In the genomic region with DNA sequence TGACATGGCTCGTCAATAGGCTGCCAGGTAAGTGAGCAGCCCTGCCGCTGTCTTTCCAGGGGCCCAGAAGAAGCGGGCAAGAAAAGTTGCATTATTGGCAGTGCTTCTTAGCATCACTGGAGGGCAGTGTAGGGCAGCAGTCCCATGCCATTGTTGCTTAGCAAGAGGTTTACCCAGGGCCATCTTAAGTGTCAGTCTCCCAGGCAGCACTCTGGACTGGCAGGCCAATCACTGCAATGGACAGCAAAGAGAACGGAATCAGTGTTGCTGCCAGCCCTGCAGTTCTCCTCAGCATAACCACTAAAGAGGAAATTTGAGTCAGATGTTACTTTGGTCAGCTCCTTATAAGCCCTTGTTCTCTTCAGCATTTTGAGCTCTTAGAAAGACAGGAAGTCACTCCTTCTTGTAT, we compare ENCODE assay signal across 9 cellular contexts. TPM values are rescaled to one million over a fixed set of nuclear protein-coding genes. Genes with fewer than 3 reads are reported as not detected.
DNase-seq lines count a peak whose midpoint lies in the region; ATAC-seq and TF ChIP-seq lines count a peak whose summit lies in the region.
"Had no signal": no experiment of that assay in that cellular context is flagged by ENCODE, and none has a peak within 500 bp of the region (broad histone marks: within the 10 kb centered on the region; RNA-seq: fewer than 3 reads in every experiment).

No MANE protein-coding gene starts in this region.

- H2AFZ ChIP-seq in MM.1S (ENCODE audit: low read length), result no peak overlapping the region

- peaks cover 3% of the 10 kb centered on the region for H4K20me1 ChIP-seq in MM.1S (ENCODE audit: insufficient read depth, low read length)

- H3K9ac ChIP-seq in MM.1S (ENCODE audit: low read length), result no peak overlapping the region

- DNase-seq in ELF-1 (ENCODE audit: low read depth, low spot score) (peak; percentile 42), MM.1S (peak; percentile 53), amniotic epithelial cell (ENCODE audit: low read depth) (peak; percentile 57), kidney epithelial cell (ENCODE audit: low read depth) (no peak), upper lobe of left lung (no peak), activated gamma-delta T cell (lab: John Stamatoyannopoulos, UW) (no peak)

- TF ChIP-seq CTCF in MM.1S (IDR thresholded peaks at IDR 0.05; ENCODE audit: low read length), result peak; percentile 47
- TF ChIP-seq CTCF in kidney epithelial cell (IDR thresholded peaks at IDR 0.05; ENCODE audit: insufficient read depth, low read length, poor library complexity, severe bottlenecking), result peak; percentile 53
- peak in 4 of 6 experiments; percentile 12 to 41 (median 22) for TF ChIP-seq CTCF in upper lobe of left lung (IDR thresholded peaks at IDR 0.05)

- H3K79me2 ChIP-seq in MM.1S (ENCODE audit: low read length), result peaks cover 65% of the 10 kb centered on the region

- H3F3A ChIP-seq in MM.1S (ENCODE audit: insufficient read depth, low read length), result peaks cover 38% of the 10 kb centered on the region

- H3K9me2 ChIP-seq in MM.1S (replicated peaks; ENCODE audit: insufficient read depth, low read length), result no peaks in the 10 kb centered on the region

- ATAC-seq in upper lobe of left lung (ENCODE audit: low FRiP score in 2 of 2) (peak; percentile 66 to 71), HG03025 (IDR thresholded peaks at IDR 0.05; ENCODE audit: low FRiP score, unreplicated experiment) (no peak), GM18861 (IDR thresholded peaks at IDR 0.05; ENCODE audit: unreplicated experiment) (no peak)

- no peak for TF ChIP-seq POLR2A in upper lobe of left lung (IDR thresholded peaks at IDR 0.05)

- H3K27ac ChIP-seq in MM.1S (ENCODE audit: low read length) (no peak overlapping the region), upper lobe of left lung (peak overlapping the region in 1 of 4 donors; percentile 49)
- H3K27ac ChIP-seq: SJSA1 had no signal

- H3K4me2 ChIP-seq in MM.1S (ENCODE audit: low read depth, low read length), result no peak overlapping the region

- no peaks in the 10 kb centered on the region for H3K27me3 ChIP-seq in MM.1S (replicated peaks; ENCODE audit: insufficient read depth, low read length)
- no peaks in the 10 kb centered on the region for H3K27me3 ChIP-seq in kidney epithelial cell (ENCODE audit: control insufficient read depth, insufficient read depth, low read length)
- H3K27me3 ChIP-seq in upper lobe of left lung, result no peaks in the 10 kb centered on the region
- H3K27me3 ChIP-seq: SJSA1 had no signal

- H3K4me3 ChIP-seq in MM.1S (ENCODE audit: low read length) (no peak overlapping the region), kidney epithelial cell (ENCODE audit: low read depth, low read length) (no peak overlapping the region), upper lobe of left lung (no peak overlapping the region)
- H3K4me3 ChIP-seq: SJSA1 had no signal

- H3K4me1 ChIP-seq in MM.1S (ENCODE audit: low read length) (no peaks in the 10 kb centered on the region), upper lobe of left lung (peaks cover 4 to 22% (median 12%) of the 10 kb centered on the region in 4 donors)
- H3K4me1 ChIP-seq: SJSA1 had no signal

- H3K9me3 ChIP-seq in MM.1S (replicated peaks; ENCODE audit: insufficient read depth, low read length), result no peaks in the 10 kb centered on the region
- no peaks in the 10 kb centered on the region for H3K9me3 ChIP-seq in upper lobe of left lung

- no peak for TF ChIP-seq EP300 in upper lobe of left lung (IDR thresholded peaks at IDR 0.05)

- WGBS in upper lobe of left lung, 2 donors, result 71 to 77% methylated on average over 3 to 4 of the region's 4 CpGs

- H3K36me3 ChIP-seq in MM.1S (replicated peaks; ENCODE audit: insufficient read depth, low read length), result peaks cover 56% of the 10 kb centered on the region
- H3K36me3 ChIP-seq in kidney epithelial cell (ENCODE audit: control insufficient read depth, insufficient read depth, low read length), result peaks cover 6% of the 10 kb centered on the region
- H3K36me3 ChIP-seq in upper lobe of left lung, result peaks cover 58 to 96% (median 84%) of the 10 kb centered on the region in 4 donors

RNA-seq across cellular contexts. Expression of gene GRK2, which starts 13.4 kb away (rescaled TPM):
- total RNA-seq in kidney epithelial cell (46.4 and 51.3 TPM in 2 replicates), upper lobe of left lung (100 to 1,000 TPM in 4 of 6 donors, 10 to 100 TPM in 2; 76.9 to 232 (median 117) TPM)

RNA-seq across cellular contexts. Expression of gene ANKRD13D, which starts 36.3 kb away (rescaled TPM):
- 36.6 and 48.5 TPM in 2 replicates for total RNA-seq in kidney epithelial cell
- total RNA-seq in upper lobe of left lung, result 100 to 1,000 TPM in 2 of 6 donors, 10 to 100 TPM in 4; 47.4 to 221 (median 78.3) TPM

RNA-seq across cellular contexts. Expression of gene SSH3, which starts 50.5 kb away (rescaled TPM):
- total RNA-seq in kidney epithelial cell (37.2 and 39.9 TPM in 2 replicates), upper lobe of left lung (10 to 100 TPM; 35.9 to 99.2 (median 53.8) TPM)

Comparison
In these comparisons a context has a peak if more than half of its experiments do, and no peak if none do; other contexts are left out.
1. DNase-seq: peak in ELF-1 (single experiment), MM.1S (single experiment) and amniotic epithelial cell (single experiment); none in kidney epithelial cell (single experiment), upper lobe of left lung (0 of 2) and activated gamma-delta T cell (single experiment).
2. ATAC-seq: peak in upper lobe of left lung (2 of 2); none in HG03025 (single experiment) and GM18861 (single experiment).
3. Peak in every context shown above with its lines, with median percentiles within 50 percentile points of each other: CTCF ChIP-seq.